In genomic region chr10:127243490-127244272, GRCh38 we compare ENCODE assay signal across 9 cellular contexts. TPM values are rescaled to one million over a fixed set of nuclear protein-coding genes. Genes with fewer than 3 reads are reported as not detected.
DNase-seq lines count a peak whose midpoint lies in the region; ATAC-seq and TF ChIP-seq lines count a peak whose summit lies in the region.
"Had no signal": no experiment of that assay in that cellular context is flagged by ENCODE, and none has a peak within 500 bp of the region (broad histone marks: within the 10 kb centered on the region; RNA-seq: fewer than 3 reads in every experiment).

No MANE protein-coding gene starts in this region.

- H3K36me3 ChIP-seq in adipocyte (ENCODE audit: control insufficient read depth, insufficient read depth, low read length, severe bottlenecking) = peaks cover 2% of the 10 kb centered on the region
- H3K36me3 ChIP-seq in transverse colon = peaks cover 0 to 3% (median under 1%) of the 10 kb centered on the region in 4 donors

- no peak for TF ChIP-seq POLR2A in transverse colon (IDR thresholded peaks at IDR 0.05)

- peak in 4 of 5 experiments; percentile 20 to 58 (median 32) for TF ChIP-seq CTCF in transverse colon (IDR thresholded peaks at IDR 0.05)

- 29 to 43% methylated on average over 4 of the region's 4 CpGs for WGBS in transverse colon (ENCODE audit: low coverage in 1 of 2), 2 donors

- intact Hi-C loops in transverse colon (cut with DNase I; ENCODE audit: low total_unique reads) = no loop called here

- no peaks in the 10 kb centered on the region for H3K9me3 ChIP-seq in adipocyte (ENCODE audit: control insufficient read depth, low read length)
- no peaks in the 10 kb centered on the region for H3K9me3 ChIP-seq in transverse colon

- TF ChIP-seq EP300 in transverse colon (IDR thresholded peaks at IDR 0.05; ENCODE audit: low read depth) = no peak

- H3K9ac ChIP-seq in adipocyte (ENCODE audit: low read length) = no peak overlapping the region

- H3K4me3 ChIP-seq in adipocyte (ENCODE audit: low read length) = no peak overlapping the region
- H3K4me3 ChIP-seq in transverse colon = no peak overlapping the region

- no peaks in the 10 kb centered on the region for H3K27me3 ChIP-seq in adipocyte (replicated peaks; ENCODE audit: control insufficient read depth, insufficient read depth, low read length)
- H3K27me3 ChIP-seq in transverse colon = no peaks in the 10 kb centered on the region

- H3K4me1 ChIP-seq in adipocyte (ENCODE audit: control insufficient read depth, insufficient read depth, low read length) = peaks cover 8% of the 10 kb centered on the region
- H3K4me1 ChIP-seq in transverse colon = no peaks in the 10 kb centered on the region

- in situ Hi-C loops in transverse colon (cut with MboI; ENCODE audit: low pct_ligation_motif_present in 1 of 4, low pct_unique_long_range_greater_than_20kb in 1 of 4, low sequenced_read_pairs in 3 of 4) = no loop called here

- no peak overlapping the region for H3K27ac ChIP-seq in transverse colon

- ATAC-seq in HG03442 (IDR thresholded peaks at IDR 0.05; ENCODE audit: unreplicated experiment) = no peak
- no peak for ATAC-seq in GM18870 (IDR thresholded peaks at IDR 0.05; ENCODE audit: unreplicated experiment)

- DNase-seq in NCI-H524 (lab: John Stamatoyannopoulos, UW) (peak; percentile 15 to 59), NCI-H524 treated with DMSO at 0.1 percent for 48 hours (lab: John Stamatoyannopoulos, UW) (no peak), NCI-H510A treated with DMSO at 0.1 percent for 48 hours (lab: John Stamatoyannopoulos, UW) (peak; percentile 28), adipocyte (ENCODE audit: low read depth) (peak; percentile 17), kidney glomerular epithelial cell (lab: John Stamatoyannopoulos, UW) (peak; percentile 20), transverse colon (peak; percentile 26)

RNA-seq across cellular contexts. Expression of gene INSYN2A, which starts 47.3 kb away (rescaled TPM):
- under 1 TPM in 1 of 4 donors, not detected in 3; 0.27 TPM for total RNA-seq in transverse colon
- total RNA-seq: CD8-positive, alpha-beta memory T cell had no signal
